In genomic region chr10:94645285-94645684, GRCh38 we compare ENCODE assay signal across 19 cellular contexts. TPM values are rescaled to one million over a fixed set of nuclear protein-coding genes. Genes with fewer than 3 reads are reported as not detected.
A peak's percentile ranks its signal among the peaks of the same experiment; 100 is the strongest.
DNase-seq lines count a peak whose midpoint lies in the region; ATAC-seq, FAIRE-seq and TF ChIP-seq lines count a peak whose summit lies in the region.
"Had no signal": no experiment of that assay in that cellular context is flagged by ENCODE, and none has a peak within 500 bp of the region (broad histone marks: within the 10 kb centered on the region; RNA-seq: fewer than 3 reads in every experiment).

No MANE protein-coding gene starts in this region.

- H3K36me3 ChIP-seq in GM12878 (ENCODE audit: control insufficient read depth in 2 of 2, insufficient read depth in 2 of 2, low read length in 1 of 2) (no peaks in the 10 kb centered on the region), tibial nerve (no peaks in the 10 kb centered on the region)

- CTCF ChIA-PET in GM12878 (lab: Yijun Ruan, JAX), result no interaction called here

- H3K9ac ChIP-seq in GM12878 (ENCODE audit: control insufficient read depth, insufficient read depth, low read length), result no peak overlapping the region
- H3K9ac ChIP-seq: KMS-11 had no signal

- H3K4me3 ChIP-seq in GM12878 (no peak overlapping the region), dorsolateral prefrontal cortex (no peak overlapping the region), tibial nerve (no peak overlapping the region)
- H3K4me3 ChIP-seq: coronary artery had no signal

- no peaks in the 10 kb centered on the region; the same call in 2 of the 3 replicates for H3K9me3 ChIP-seq in GM12878 (replicated peaks; ENCODE audit: control insufficient read depth, insufficient read depth, low read length)
- no peaks in the 10 kb centered on the region for H3K9me3 ChIP-seq in tibial nerve

- RAD21 ChIA-PET in GM12878 (lab: Charles Lee; ENCODE audit: unreplicated experiment), result no interaction called here

- DNase-seq in GM12878 (ENCODE audit: low read depth, low spot score), result peak; percentile 7
- no peak for DNase-seq in dorsolateral prefrontal cortex
- DNase-seq in activated CD4-positive, CD25-positive, alpha-beta regulatory T cell treated with anti-CD3 and anti-CD28 coated beads, Interleukin-2, amount 50 U/mL, for 72 hours, result no peak
- no peak for DNase-seq in activated T-cell treated with anti-CD3 and anti-CD28 coated beads, Interleukin-2, amount 50 U/mL, for 48 hours
- DNase-seq in tibial nerve (ENCODE audit: low spot score in 2 of 2), result no peak
- DNase-seq: activated gamma-delta T cell; NCI-H1105; NCI-H226; stimulated activated CD4-positive, alpha-beta T cell treated with anti-CD3 and anti-CD28 coated beads, Interleukin-12 subunit alpha, Interleukin-12 subunit beta, amount 100 ng/mL, for 4 hours had no signal

- H3K27ac ChIP-seq in GM12878 (ENCODE audit: control insufficient read depth, insufficient read depth) (no peak overlapping the region), dorsolateral prefrontal cortex (no peak overlapping the region), tibial nerve (no peak overlapping the region)
- H3K27ac ChIP-seq: coronary artery, KMS-11 had no signal

- intact Hi-C loops in GM12878 (cut with micrococcal nuclease; ENCODE audit: unreplicated experiment), result no loop called here
- intact Hi-C loops in dorsolateral prefrontal cortex (cut with DNase I), result no loop called here

- no peak for TF ChIP-seq RAD21 in GM12878 (IDR thresholded peaks at IDR 0.05; ENCODE audit: insufficient read depth, low read depth, low read length)

- H3K4me1 ChIP-seq in GM12878 (ENCODE audit: control insufficient read depth, insufficient read depth, low read length), result peaks cover 9% of the 10 kb centered on the region
- no peaks in the 10 kb centered on the region for H3K4me1 ChIP-seq in tibial nerve

- TF ChIP-seq EP300 in GM12878 (IDR thresholded peaks at IDR 0.05; ENCODE audit: borderline replicate concordance in 1 of 2, control insufficient read depth in 1 of 2, low read depth in 2 of 2, low read length in 2 of 2) (no peak), tibial nerve (IDR thresholded peaks at IDR 0.05) (no peak)

- no TSS peak for BruUV-seq in GM12878 (replicated peaks; lab: Mats Ljungman, UMichigan)

- 2% methylated on average over 2 of the region's 2 CpGs for WGBS in GM12878 (ENCODE audit: insufficient coverage, insufficient replicate concordance, low lambda C conversion rate, missing lambda C conversion rate)
- WGBS in tibial nerve, 2 donors, result 46 to 48% methylated on average over 2 of the region's 2 CpGs

- in situ Hi-C loops in GM12878 (cut with MboI), result no loop called here

- no peaks in the 10 kb centered on the region for H4K20me1 ChIP-seq in GM12878 (ENCODE audit: control insufficient read depth, insufficient read depth)

- H3K27me3 ChIP-seq in GM12878 (replicated peaks in 1 of 2; ENCODE audit: control insufficient read depth in 2 of 2, insufficient read depth in 2 of 2, low read length in 1 of 2) (no peaks in the 10 kb centered on the region), dorsolateral prefrontal cortex (no peaks in the 10 kb centered on the region), tibial nerve (no peaks in the 10 kb centered on the region)

- no peak for TF ChIP-seq CTCF in GM12878 (IDR thresholded peaks at IDR 0.05 in 2 of 3, conservative IDR thresholded peaks at IDR 0.05 in 1 of 3; ENCODE audit: control insufficient read depth in 2 of 3, extremely low read depth in 1 of 3, insufficient read depth in 1 of 3, low read depth in 3 of 3, low read length in 3 of 3)
- no peak for TF ChIP-seq CTCF in dorsolateral prefrontal cortex (IDR thresholded peaks at IDR 0.05 in 54 of 56, conservative IDR thresholded peaks at IDR 0.05 in 2 of 56; ENCODE audit: low read depth in 1 of 56, partially characterized antibody in 56 of 56)
- no peak for TF ChIP-seq CTCF in tibial nerve (IDR thresholded peaks at IDR 0.05)

- H3K79me2 ChIP-seq in GM12878 (ENCODE audit: control insufficient read depth, insufficient read depth, low read length), result no peaks in the 10 kb centered on the region

- peak overlapping the region; percentile 22 for H3K4me2 ChIP-seq in GM12878 (ENCODE audit: control insufficient read depth, insufficient read depth)
- H3K4me2 ChIP-seq: KMS-11 had no signal

- no peak overlapping the region for H2AFZ ChIP-seq in GM12878 (ENCODE audit: control insufficient read depth, low read depth, low read length)

- TF ChIP-seq POLR2A in GM12878 (IDR thresholded peaks at IDR 0.05; ENCODE audit: low read depth, low read length), result no peak
- TF ChIP-seq POLR2A in tibial nerve (IDR thresholded peaks at IDR 0.05), result no peak

- POLR2A ChIA-PET in GM12878 (lab: Charles Lee), result no interaction called here

- peak; percentile 82 for ATAC-seq in GM18861 (IDR thresholded peaks at IDR 0.05; ENCODE audit: unreplicated experiment)
- ATAC-seq in GM21381 (IDR thresholded peaks at IDR 0.05; ENCODE audit: unreplicated experiment), result peak; percentile 70
- ATAC-seq in HG02852 (IDR thresholded peaks at IDR 0.05; ENCODE audit: unreplicated experiment), result peak; percentile 83
- ATAC-seq in GM12878, result peak; percentile 91

- SMC1A ChIA-PET in GM12878 (lab: Charles Lee; ENCODE audit: uncharacterized antibody, unreplicated experiment), result no interaction called here

- peak; percentile 57 for FAIRE-seq in GM12878 (lab: Jason Lieb, UNC)
- FAIRE-seq: astrocyte had no signal

TF ChIP-seq in GM12878, 131 proteins besides CTCF, POLR2A, EP300 and RAD21:
- TF ChIP-seq SPI1 (IDR thresholded peaks at IDR 0.05; ENCODE audit: borderline replicate concordance, insufficient read depth, low read depth, low read length), result peak; percentile 67
- TF ChIP-seq, protein P1, sequence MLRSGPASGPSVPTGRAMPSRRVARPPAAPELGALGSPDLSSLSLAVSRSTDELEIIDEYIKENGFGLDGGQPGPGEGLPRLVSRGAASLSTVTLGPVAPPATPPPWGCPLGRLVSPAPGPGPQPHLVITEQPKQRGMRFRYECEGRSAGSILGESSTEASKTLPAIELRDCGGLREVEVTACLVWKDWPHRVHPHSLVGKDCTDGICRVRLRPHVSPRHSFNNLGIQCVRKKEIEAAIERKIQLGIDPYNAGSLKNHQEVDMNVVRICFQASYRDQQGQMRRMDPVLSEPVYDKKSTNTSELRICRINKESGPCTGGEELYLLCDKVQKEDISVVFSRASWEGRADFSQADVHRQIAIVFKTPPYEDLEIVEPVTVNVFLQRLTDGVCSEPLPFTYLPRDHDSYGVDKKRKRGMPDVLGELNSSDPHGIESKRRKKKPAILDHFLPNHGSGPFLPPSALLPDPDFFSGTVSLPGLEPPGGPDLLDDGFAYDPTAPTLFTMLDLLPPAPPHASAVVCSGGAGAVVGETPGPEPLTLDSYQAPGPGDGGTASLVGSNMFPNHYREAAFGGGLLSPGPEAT (IDR thresholded peaks at IDR 0.05; ENCODE audit: low read depth), result 0 out of 2 replicates have a peak, but pooled peaks have one; percentile 31
- no peak for TF ChIP-seq ZNF274 (IDR thresholded peaks at IDR 0.05; ENCODE audit: insufficient read depth, insufficient read length)
- 0 out of 2 replicates have a peak, but pooled peaks have one; percentile 29 for TF ChIP-seq SMARCA5 (IDR thresholded peaks at IDR 0.05)
- TF ChIP-seq BHLHE40 (IDR thresholded peaks at IDR 0.05; ENCODE audit: borderline replicate concordance in 1 of 2, low read depth in 2 of 2, low read length in 1 of 2), result no peak

RNA-seq across cellular contexts. Expression of gene CYP2C18, which starts 38.2 kb away (rescaled TPM):
- 0.34 TPM in 1 of 2 replicates, not detected in the other for total RNA-seq in GM12878 (2013; cell fraction: nucleolus; rRNA removed)
- total RNA-seq in GM12878 (2014; rRNA removed) (0.06 and 0.16 TPM in 2 replicates), GM12878 (2014; rRNA removed; fragmentation: Illumina TruSeq; extraction: Trizol) (not detected in 2 replicates), GM12878 (2021) (not detected in 2 replicates), dorsolateral prefrontal cortex (1 to 10 TPM in 1 of 120 experiments, under 1 TPM in 48, not detected in 71; 0.19 to 1.2 (median 0.38) TPM), tibial nerve (not detected)
- 0.18 TPM for polyA plus RNA-seq in GM12878 (2011; ENCODE audit: low read depth)
- polyA plus RNA-seq in GM12878 (2011; rRNA removed) (0.07 TPM in 2 replicates), GM12878 (2014; fragmentation: Illumina TruSeq; extraction: Trizol) (0.07 TPM in 1 of 2 replicates, not detected in the other), GM12878 (2014; fragmentation: Nextera tagmentation; extraction: Ambion mirVana) (under 1 TPM in 1 of 2 experiments, not detected in 1; 0.05 TPM), GM12878 (2014; rRNA removed) (0.12 TPM in 1 of 2 replicates, not detected in the other), GM12878 (2016; fragmentation: Nextera tagmentation; extraction: Ambion mirVana) (not detected)
- 0.03 TPM in 1 of 2 replicates, not detected in the other for polyA plus RNA-seq in GM12878 (2011; cell fraction: cytosol; rRNA removed)
- 0.24 and 0.29 TPM in 2 replicates for polyA plus RNA-seq in GM12878 (2011; cell fraction: nucleus; rRNA removed)
- polyA plus RNA-seq in GM12878 (2012), result 0.04 TPM in 1 of 2 replicates, not detected in the other
- polyA minus RNA-seq in GM12878 (2011; rRNA and poly(A)+ RNA removed), result 0.10 and 0.29 TPM in 2 replicates
- not detected in 2 replicates for polyA minus RNA-seq in GM12878 (2011; cell fraction: cytosol; rRNA and poly(A)+ RNA removed)
- polyA minus RNA-seq in GM12878 (2011; cell fraction: nucleus; rRNA and poly(A)+ RNA removed), result 0.19 TPM in 1 of 2 replicates, not detected in the other
- total RNA-seq: astrocyte, epithelial cell of proximal tubule, glomerular endothelial cell, pulmonary artery endothelial cell had no signal
- polyA plus RNA-seq: BJ had no signal
